In genomic region chr10:46216003-46216634, GRCh38 we compare ENCODE assay signal across 1 cellular context.
TF ChIP-seq lines count a peak whose summit lies in the region.

No MANE protein-coding gene starts in this region.

TF ChIP-seq in H1, 55 proteins besides CTCF, POLR2A, EP300 and RAD21:
- no peak for TF ChIP-seq ATF2 (IDR thresholded peaks at IDR 0.05; ENCODE audit: low read length)
- no peak for TF ChIP-seq TBP (IDR thresholded peaks at IDR 0.05; ENCODE audit: low read depth, low read length)
- no peak for TF ChIP-seq SP2 (IDR thresholded peaks at IDR 0.05; ENCODE audit: low read length)
- no peak for TF ChIP-seq POU5F1 (IDR thresholded peaks at IDR 0.05; ENCODE audit: low read depth, low read length)
- no peak for TF ChIP-seq TAF7 (optimal IDR thresholded peaks at IDR 0.05; ENCODE audit: borderline replicate concordance, low read depth, low read length)
- no peak for TF ChIP-seq BCL11A (IDR thresholded peaks at IDR 0.05; ENCODE audit: low read depth in 2 of 2, low read length in 2 of 2)
- no peak for TF ChIP-seq CREB1 (IDR thresholded peaks at IDR 0.05)
- no peak for TF ChIP-seq CBX8 (IDR thresholded peaks at IDR 0.05; ENCODE audit: borderline replicate concordance, low read depth, low read length)
- TF ChIP-seq RXRA (IDR thresholded peaks at IDR 0.05; ENCODE audit: insufficient read depth, low read depth, low read length) = no peak
- no peak for TF ChIP-seq YY1 (IDR thresholded peaks at IDR 0.05; ENCODE audit: low read depth, low read length)
- no peak for TF ChIP-seq TEAD4 (IDR thresholded peaks at IDR 0.05; ENCODE audit: low read depth, low read length)
- no peak for TF ChIP-seq SIX5 (IDR thresholded peaks at IDR 0.05; ENCODE audit: low read depth, low read length)
- TF ChIP-seq EGR1 (IDR thresholded peaks at IDR 0.05; ENCODE audit: borderline replicate concordance, low read depth, low read length) = no peak
